ENCODE assay signal across 25 cellular contexts in genomic region chr12:8712572-8712971, GRCh38. TPM values are rescaled to one million over a fixed set of nuclear protein-coding genes. Genes with fewer than 3 reads are reported as not detected.
DNase-seq lines count a peak whose midpoint lies in the region; ATAC-seq, FAIRE-seq and TF ChIP-seq lines count a peak whose summit lies in the region.
"Had no signal": no experiment of that assay in that cellular context is flagged by ENCODE, and none has a peak within 500 bp of the region (broad histone marks: within the 10 kb centered on the region; RNA-seq: fewer than 3 reads in every experiment).

No MANE protein-coding gene starts in this region.

- H2BK5ac ChIP-seq in mesenchymal stem cell (ENCODE audit: low read depth, low read length, poor library complexity, severe bottlenecking): no peak overlapping the region

- H3K79me1 ChIP-seq in mesenchymal stem cell (replicated peaks; ENCODE audit: low read length, poor library complexity, severe bottlenecking): peaks cover 12% of the 10 kb centered on the region

- TF ChIP-seq CTCF in MCF 10A (IDR thresholded peaks at IDR 0.05; ENCODE audit: unreplicated experiment) (no peak), mammary epithelial cell (conservative IDR thresholded peaks at IDR 0.05 in 1 of 2, IDR thresholded peaks at IDR 0.05 in 1 of 2; ENCODE audit: extremely low read depth in 1 of 2, insufficient read depth in 1 of 2, low read depth in 1 of 2, low read length in 2 of 2) (no peak), MM.1S (IDR thresholded peaks at IDR 0.05; ENCODE audit: low read length) (no peak), Calu3 (IDR thresholded peaks at IDR 0.05; ENCODE audit: unreplicated experiment) (no peak)

- no peaks in the 10 kb centered on the region for H4K20me1 ChIP-seq in mammary epithelial cell (ENCODE audit: insufficient read depth, low read length)
- H4K20me1 ChIP-seq in MM.1S (ENCODE audit: insufficient read depth, low read length): no peaks in the 10 kb centered on the region

- peak overlapping the region; percentile 27 for H4K8ac ChIP-seq in mesenchymal stem cell (ENCODE audit: low read length)

- no peak overlapping the region for H3K18ac ChIP-seq in mesenchymal stem cell (ENCODE audit: low read depth in 1 of 2, low read length in 2 of 2)

- peak overlapping the region; percentile 23 for H3K27ac Mint-ChIP-seq in MCF 10A (ENCODE audit: low read depth, unreplicated experiment)
- H3K27ac Mint-ChIP-seq in Calu3 (ENCODE audit: unreplicated experiment): no peak overlapping the region
- H3K27ac Mint-ChIP-seq: activated CD4-positive, alpha-beta T cell treated with anti-CD3 and anti-CD28 coated beads for 36 hours; natural killer cell; stimulated activated naive B cell treated with anti-CD40 and anti-IgM and Interleukin-4, amounts not matched to agents 10 μg/mL and 1 μg/mL and 100 μg/mL, for 72 hours; T-helper 1 cell treated with Interleukin-12 subunit alpha and Interleukin-12 subunit beta and Interleukin-4 antibody, amounts not matched to agents 30 μg/mL and 1 μg/mL, for 36 hours had no signal

- CTCF ChIA-PET in MCF 10A (lab: Yijun Ruan, JAX): interaction anchor here (0.6 kb wide), 2 partner anchors 91 to 1818 kb away, joined by 3 read pairs; no protein-coding TSS in a partner anchor
- CTCF ChIA-PET in mammary epithelial cell (lab: Charles Lee; ENCODE audit: low non-redundant PET): no interaction called here
- CTCF ChIA-PET in Calu3 (lab: Charles Lee): no interaction called here

- DNase-seq in MCF 10A (ENCODE audit: unreplicated experiment) (no peak), mammary epithelial cell (no peak), dermis blood vessel endothelial cell (peak; percentile 60), mesenchymal stem cell (no peak), urothelium cell line (ENCODE audit: low spot score) (no peak), MM.1S (no peak), Calu3 (no peak)
- DNase-seq: 8988T; activated CD4-positive, alpha-beta T cell treated with anti-CD3 and anti-CD28 coated beads for 36 hours; activated CD8-positive, alpha-beta memory T cell treated with anti-CD3 and anti-CD28 coated beads for 24 hours; activated T-cell treated with anti-CD3 and anti-CD28 coated beads, Interleukin-2, amount 50 U/mL, for 1 hour; adrenal gland; colonic mucosa; kidney; natural killer cell; NCI-H1092 treated with DMSO at 0.1 percent for 48 hours; NCI-H187 treated with DMSO at 0.1 percent for 48 hours; NCI-H526 treated with DMSO at 0.1 percent for 48 hours; retina; stimulated activated CD4-positive, alpha-beta T cell treated with anti-CD3 and anti-CD28 coated beads, Interleukin-4, amount 100 ng/mL, for 1 hour; stimulated activated naive B cell treated with anti-CD40 and anti-IgM and Interleukin-4, amounts not matched to agents 10 μg/mL and 1 μg/mL and 100 μg/mL, for 72 hours had no signal

- H3K4me3 Mint-ChIP-seq in MCF 10A (ENCODE audit: unreplicated experiment) (no peak overlapping the region), Calu3 (ENCODE audit: low read depth, unreplicated experiment) (no peak overlapping the region)
- H3K4me3 Mint-ChIP-seq: activated CD4-positive, alpha-beta T cell treated with anti-CD3 and anti-CD28 coated beads for 36 hours; natural killer cell; stimulated activated naive B cell treated with anti-CD40 and anti-IgM and Interleukin-4, amounts not matched to agents 10 μg/mL and 1 μg/mL and 100 μg/mL, for 72 hours; T-helper 1 cell treated with Interleukin-12 subunit alpha and Interleukin-12 subunit beta and Interleukin-4 antibody, amounts not matched to agents 30 μg/mL and 1 μg/mL, for 36 hours had no signal

- H3K4me2 ChIP-seq in mammary epithelial cell (ENCODE audit: insufficient read depth, low read depth, low read length) (no peak overlapping the region), mesenchymal stem cell (ENCODE audit: low read length, poor library complexity, severe bottlenecking) (no peak overlapping the region), MM.1S (ENCODE audit: low read depth, low read length) (no peak overlapping the region)

- H2AK5ac ChIP-seq in mesenchymal stem cell (ENCODE audit: low read length, severe bottlenecking): no peak overlapping the region

- H3K27me3 Mint-ChIP-seq in MCF 10A (ENCODE audit: insufficient read depth, unreplicated experiment) (no peaks in the 10 kb centered on the region), Calu3 (ENCODE audit: unreplicated experiment) (no peaks in the 10 kb centered on the region)
- H3K27me3 Mint-ChIP-seq: activated CD4-positive, alpha-beta T cell treated with anti-CD3 and anti-CD28 coated beads for 36 hours; stimulated activated naive B cell treated with anti-CD40 and anti-IgM and Interleukin-4, amounts not matched to agents 10 μg/mL and 1 μg/mL and 100 μg/mL, for 72 hours had no signal

- H3K27me3 ChIP-seq in mammary epithelial cell (ENCODE audit: insufficient read depth, low read length) (no peaks in the 10 kb centered on the region), mesenchymal stem cell (ENCODE audit: control insufficient read depth in 1 of 2, insufficient read depth in 1 of 2, low read length in 2 of 2) (no peaks in the 10 kb centered on the region), MM.1S (replicated peaks; ENCODE audit: insufficient read depth, low read length) (no peaks in the 10 kb centered on the region)
- H3K27me3 ChIP-seq: adrenal gland, colonic mucosa had no signal

- H3K79me2 ChIP-seq in mammary epithelial cell (ENCODE audit: insufficient read depth, low read length) (peaks cover 48% of the 10 kb centered on the region), MM.1S (ENCODE audit: low read length) (no peaks in the 10 kb centered on the region)

- H3K9me3 ChIP-seq in mammary epithelial cell (replicated peaks; ENCODE audit: insufficient read depth, low read length) (no peaks in the 10 kb centered on the region), mesenchymal stem cell (ENCODE audit: control insufficient read depth, low read length) (no peaks in the 10 kb centered on the region), MM.1S (replicated peaks; ENCODE audit: insufficient read depth, low read length) (no peaks in the 10 kb centered on the region)
- H3K9me3 ChIP-seq: adrenal gland, colonic mucosa had no signal

- H3K4me1 ChIP-seq in mammary epithelial cell (ENCODE audit: insufficient read depth, low read length): no peaks in the 10 kb centered on the region
- H3K4me1 ChIP-seq in mesenchymal stem cell (ENCODE audit: control insufficient read depth, insufficient read depth, low read depth, low read length): peaks cover 6% of the 10 kb centered on the region
- H3K4me1 ChIP-seq in MM.1S (ENCODE audit: low read length): no peaks in the 10 kb centered on the region

- H3K27ac ChIP-seq in mammary epithelial cell (ENCODE audit: insufficient read depth, low read depth, low read length) (no peak overlapping the region), mesenchymal stem cell (ENCODE audit: low read length, poor library complexity, severe bottlenecking) (no peak overlapping the region), MM.1S (ENCODE audit: low read length) (no peak overlapping the region)
- H3K27ac ChIP-seq: adrenal gland, colonic mucosa had no signal

- no peak overlapping the region for H2BK120ac ChIP-seq in mesenchymal stem cell (ENCODE audit: low read depth, low read length)

- H3K23ac ChIP-seq in mesenchymal stem cell (ENCODE audit: low read length in 2 of 2): peak overlapping the region in 1 of 2 experiments; percentile 48

- H3K9me2 ChIP-seq in MM.1S (replicated peaks; ENCODE audit: insufficient read depth, low read length): no peaks in the 10 kb centered on the region

- peaks cover 8% of the 10 kb centered on the region for H3K36me3 ChIP-seq in mammary epithelial cell (ENCODE audit: insufficient read depth, low read length)
- H3K36me3 ChIP-seq in mesenchymal stem cell (ENCODE audit: control insufficient read depth in 1 of 2, insufficient read depth in 2 of 2, low read depth in 1 of 2, low read length in 2 of 2): peaks cover 3 to 17% of the 10 kb centered on the region in 2 experiments
- no peaks in the 10 kb centered on the region for H3K36me3 ChIP-seq in MM.1S (replicated peaks; ENCODE audit: insufficient read depth, low read length)
- H3K36me3 ChIP-seq: adrenal gland, colonic mucosa had no signal

- BruUV-seq in MCF 10A (replicated peaks; lab: Mats Ljungman, UMichigan): no TSS peak
- BruUV-seq in mammary epithelial cell (replicated peaks; lab: Mats Ljungman, UMichigan): no TSS peak
- no TSS peak for BruUV-seq in Calu3 (replicated peaks; lab: Mats Ljungman, UMichigan)

- ATAC-seq in GM18519 (IDR thresholded peaks at IDR 0.05; ENCODE audit: low FRiP score, unreplicated experiment): no peak
- ATAC-seq: activated CD4-positive, alpha-beta T cell treated with anti-CD3 and anti-CD28 coated beads for 36 hours; HCT116; HepG2; natural killer cell; stimulated activated naive B cell treated with anti-CD40 and anti-IgM and Interleukin-4, amounts not matched to agents 10 μg/mL and 1 μg/mL and 100 μg/mL, for 72 hours had no signal

- H3K4ac ChIP-seq in mesenchymal stem cell (ENCODE audit: low read depth in 1 of 2, low read length in 2 of 2): no peak overlapping the region

- in situ Hi-C loops in mammary epithelial cell (cut with MboI; ENCODE audit: low sequenced_read_pairs in 2 of 2): no loop called here

- H3K4me1 Mint-ChIP-seq in MCF 10A (ENCODE audit: insufficient read depth, unreplicated experiment) (no peaks in the 10 kb centered on the region), Calu3 (ENCODE audit: low read depth, unreplicated experiment) (no peaks in the 10 kb centered on the region)

- intact Hi-C loops in MCF 10A (cut with micrococcal nuclease): no loop called here
- intact Hi-C loops in mammary epithelial cell (cut with micrococcal nuclease): no loop called here
- intact Hi-C loops in Calu3 (cut with micrococcal nuclease; ENCODE audit: unreplicated experiment): no loop called here

- FAIRE-seq in urothelium cell line (lab: Jason Lieb, UNC): peak; percentile 61
- FAIRE-seq: HepG2, kidney had no signal

- H2BK12ac ChIP-seq in mesenchymal stem cell (ENCODE audit: low read length in 2 of 2): no peak overlapping the region

- no peak overlapping the region for H2AFZ ChIP-seq in mammary epithelial cell (ENCODE audit: low read depth, low read length)
- no peak overlapping the region for H2AFZ ChIP-seq in mesenchymal stem cell (ENCODE audit: low read depth, low read length)
- no peak overlapping the region for H2AFZ ChIP-seq in MM.1S (ENCODE audit: low read length)

- POLR2A ChIA-PET in MCF 10A (lab: Yijun Ruan, JAX): no interaction called here

- no peak overlapping the region for H3K4me3 ChIP-seq in mammary epithelial cell (replicated peaks in 1 of 3; ENCODE audit: insufficient read depth in 1 of 3, low read depth in 2 of 3, low read length in 3 of 3)
- H3K4me3 ChIP-seq in mesenchymal stem cell (ENCODE audit: insufficient read depth in 1 of 2, low read depth in 1 of 2, low read length in 2 of 2): no peak overlapping the region
- H3K4me3 ChIP-seq in MM.1S (ENCODE audit: low read length): no peak overlapping the region
- H3K4me3 ChIP-seq: adrenal gland, colonic mucosa had no signal

- WGBS in mammary epithelial cell (ENCODE audit: low coverage, missing lambda C conversion rate): 14% methylated on average over 2 of the region's 2 CpGs
- WGBS in mesenchymal stem cell: 93% methylated on average over 2 of the region's 2 CpGs

- dilution Hi-C loops in mammary epithelial cell (cut with HindIII; ENCODE audit: low sequenced_read_pairs): no loop called here

- H3F3A ChIP-seq in MM.1S (ENCODE audit: insufficient read depth, low read length): no peaks in the 10 kb centered on the region

- no peak overlapping the region for H2BK15ac ChIP-seq in mesenchymal stem cell (ENCODE audit: low read depth, poor library complexity, severe bottlenecking)

- no peak overlapping the region for H3K14ac ChIP-seq in mesenchymal stem cell (ENCODE audit: low read length in 2 of 2)

- H3K9me3 Mint-ChIP-seq in MCF 10A (ENCODE audit: unreplicated experiment) (no peaks in the 10 kb centered on the region), Calu3 (ENCODE audit: low read depth, unreplicated experiment) (no peaks in the 10 kb centered on the region)
- H3K9me3 Mint-ChIP-seq: natural killer cell; stimulated activated naive B cell treated with anti-CD40 and anti-IgM and Interleukin-4, amounts not matched to agents 10 μg/mL and 1 μg/mL and 100 μg/mL, for 72 hours; T-helper 1 cell treated with Interleukin-12 subunit alpha and Interleukin-12 subunit beta and Interleukin-4 antibody, amounts not matched to agents 30 μg/mL and 1 μg/mL, for 36 hours had no signal

- H3K36me3 Mint-ChIP-seq in MCF 10A (ENCODE audit: insufficient read depth, unreplicated experiment) (peaks cover 18% of the 10 kb centered on the region), Calu3 (ENCODE audit: insufficient read depth, unreplicated experiment) (peaks cover 11% of the 10 kb centered on the region)
- H3K36me3 Mint-ChIP-seq: natural killer cell had no signal

- H3K9ac ChIP-seq in mammary epithelial cell (ENCODE audit: insufficient read depth, low read length) (no peak overlapping the region), mesenchymal stem cell (ENCODE audit: low read length) (no peak overlapping the region), MM.1S (ENCODE audit: low read length) (no peak overlapping the region)

- peak overlapping the region; percentile 22 for H4K91ac ChIP-seq in mesenchymal stem cell (ENCODE audit: low read length)

RNA-seq across cellular contexts. Expression of gene RIMKLB, which starts 14.8 kb away (rescaled TPM):
- total RNA-seq in MCF 10A (2022): 32.7 and 34.4 TPM in 2 replicates
- 10 to 100 TPM; 27.2 to 30.2 TPM for total RNA-seq in mammary epithelial cell
- 12.9 TPM for polyA plus RNA-seq in mammary epithelial cell
- 34.4 TPM for polyA minus RNA-seq in mammary epithelial cell
- total RNA-seq in dermis blood vessel endothelial cell: 46.4 and 180 TPM in 2 replicates
- polyA plus RNA-seq in mesenchymal stem cell (2013, experiment 1 of 2): 18.9 TPM
- polyA plus RNA-seq in mesenchymal stem cell (2013, experiment 2 of 2): 18.6 TPM
- 29.3 and 36.3 TPM in 2 replicates for total RNA-seq in Calu3 (2022)

RNA-seq across cellular contexts. Expression of gene MFAP5, which starts 49.9 kb away (rescaled TPM):
- 0.64 and 1.6 TPM in 2 replicates for total RNA-seq in MCF 10A (2022)
- 1 to 10 TPM; 2.4 to 7.5 TPM for total RNA-seq in mammary epithelial cell
- 17.7 TPM for polyA plus RNA-seq in mammary epithelial cell
- 31.9 TPM for polyA minus RNA-seq in mammary epithelial cell
- total RNA-seq in dermis blood vessel endothelial cell: 0.19 and 0.85 TPM in 2 replicates
- 0.12 TPM for polyA plus RNA-seq in mesenchymal stem cell (2013, experiment 1 of 2)
- not detected for polyA plus RNA-seq in mesenchymal stem cell (2013, experiment 2 of 2)
- total RNA-seq in Calu3 (2022): not detected in 2 replicates
- total RNA-seq: activated CD4-positive, alpha-beta T cell treated with anti-CD3 and anti-CD28 coated beads for 36 hours; HepG2; natural killer cell had no signal
